Comparison of ENCODE assay signal across 8 cellular contexts in the genomic region with DNA sequence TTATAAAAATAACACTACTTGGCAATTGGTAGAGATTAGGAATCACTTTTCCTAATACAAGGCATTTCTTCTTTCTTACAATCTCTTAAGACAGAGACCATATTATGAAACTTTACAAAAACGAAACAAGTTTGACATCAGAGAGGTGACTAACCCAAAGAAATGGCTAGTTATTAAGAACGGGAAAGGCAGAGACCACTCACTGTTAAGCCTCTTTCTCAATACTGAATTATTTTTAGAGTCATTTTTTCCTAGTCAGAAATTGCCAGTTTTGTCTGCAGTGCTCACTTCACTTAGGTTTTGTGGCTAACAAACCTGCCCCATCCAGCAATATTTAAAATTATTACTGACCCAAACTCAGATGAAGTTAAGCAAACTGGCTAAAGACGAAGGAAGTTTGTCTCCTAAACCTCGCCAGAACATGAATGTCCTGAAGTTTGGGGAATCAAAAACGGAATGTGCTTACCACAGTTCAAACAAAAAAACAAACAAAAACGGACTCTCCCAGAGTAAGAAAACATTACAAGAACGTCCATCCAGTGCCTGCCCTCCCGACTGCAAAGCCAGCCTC. TPM values are rescaled to one million over a fixed set of nuclear protein-coding genes. Genes with fewer than 3 reads are reported as not detected.
DNase-seq lines count a peak whose midpoint lies in the region; ATAC-seq and TF ChIP-seq lines count a peak whose summit lies in the region.

No MANE protein-coding gene starts in this region.

- intact Hi-C loops in mammary epithelial cell (cut with micrococcal nuclease) (loop anchor here (2.0 kb wide), 2 partner anchors 97 to 167 kb away; a partner anchor contains a TSS), lower lobe of right lung (cut with DNase I) (no loop called here)

- dilution Hi-C loops in mammary epithelial cell (cut with HindIII; ENCODE audit: low sequenced_read_pairs): no loop called here

- BruUV-seq in mammary epithelial cell (replicated peaks; lab: Mats Ljungman, UMichigan): TSS peak; percentile 63

- no peaks in the 10 kb centered on the region for H3K9me3 ChIP-seq in mammary epithelial cell (replicated peaks; ENCODE audit: insufficient read depth, low read length)
- H3K9me3 ChIP-seq in lower lobe of right lung: no peaks in the 10 kb centered on the region
- no peaks in the 10 kb centered on the region for H3K9me3 ChIP-seq in tibial nerve

- H3K36me3 ChIP-seq in mammary epithelial cell (ENCODE audit: insufficient read depth, low read length): no peaks in the 10 kb centered on the region
- H3K36me3 ChIP-seq in lower lobe of right lung: no peaks in the 10 kb centered on the region
- H3K36me3 ChIP-seq in tibial nerve: no peaks in the 10 kb centered on the region

- peak overlapping the region; percentile 83 for H3K4me2 ChIP-seq in mammary epithelial cell (ENCODE audit: insufficient read depth, low read depth, low read length)

- peak; percentile 52 to 59 for ATAC-seq in activated CD4-positive, CD25-positive, alpha-beta regulatory T cell treated with anti-CD3 and anti-CD28 coated beads, Interleukin-2, amount 50 U/mL, for 24 hours
- ATAC-seq in HG02678 (IDR thresholded peaks at IDR 0.05; ENCODE audit: unreplicated experiment): peak; percentile 24
- ATAC-seq in lower lobe of right lung: peak in 1 of 2 donors; percentile 28

- no peak for DNase-seq in activated CD4-positive, CD25-positive, alpha-beta regulatory T cell treated with anti-CD3 and anti-CD28 coated beads, Interleukin-2, amount 50 U/mL, for 72 hours
- peak; percentile 69 to 89 for DNase-seq in NOMO-1 (lab: John Stamatoyannopoulos, UW; ENCODE audit: unreplicated experiment in 2 of 2)
- DNase-seq in mammary epithelial cell: peak; percentile 68
- peak; percentile 58 for DNase-seq in lower lobe of right lung
- DNase-seq in tibial nerve (ENCODE audit: low spot score in 2 of 2): no peak
- no peak for DNase-seq in NCI-H146 (lab: John Stamatoyannopoulos, UW)

- H3K4me1 ChIP-seq in mammary epithelial cell (ENCODE audit: insufficient read depth, low read length): peaks cover 7% of the 10 kb centered on the region
- peaks cover 48% of the 10 kb centered on the region for H3K4me1 ChIP-seq in lower lobe of right lung
- H3K4me1 ChIP-seq in tibial nerve: peaks cover 4 to 53% (median 18%) of the 10 kb centered on the region in 4 donors

- H3K9ac ChIP-seq in mammary epithelial cell (ENCODE audit: insufficient read depth, low read length): peak overlapping the region; percentile 99

- H3K4me3 ChIP-seq in mammary epithelial cell (replicated peaks in 1 of 3; ENCODE audit: insufficient read depth in 1 of 3, low read depth in 2 of 3, low read length in 3 of 3) (peak overlapping the region; percentile 67 to 96 (median 89)), lower lobe of right lung (peak overlapping the region; percentile 82), tibial nerve (peak overlapping the region; percentile 53 to 97 (median 90))

- H4K20me1 ChIP-seq in mammary epithelial cell (ENCODE audit: insufficient read depth, low read length): no peaks in the 10 kb centered on the region

- H3K27ac ChIP-seq in mammary epithelial cell (ENCODE audit: insufficient read depth, low read depth, low read length) (peak overlapping the region; percentile 99), lower lobe of right lung (peak overlapping the region; percentile 98), tibial nerve (peak overlapping the region; percentile 99 to 100 (median 100))

- CTCF ChIA-PET in mammary epithelial cell (lab: Charles Lee; ENCODE audit: low non-redundant PET): no interaction called here

- H3K79me2 ChIP-seq in mammary epithelial cell (ENCODE audit: insufficient read depth, low read length): peaks cover 25% of the 10 kb centered on the region

- TF ChIP-seq CTCF in mammary epithelial cell (conservative IDR thresholded peaks at IDR 0.05 in 1 of 2, IDR thresholded peaks at IDR 0.05 in 1 of 2; ENCODE audit: extremely low read depth in 1 of 2, insufficient read depth in 1 of 2, low read depth in 1 of 2, low read length in 2 of 2) (no peak), lower lobe of right lung (IDR thresholded peaks at IDR 0.05) (no peak), tibial nerve (IDR thresholded peaks at IDR 0.05) (no peak)

- under 1% methylated on average over 8 of the region's 8 CpGs for WGBS in mammary epithelial cell (ENCODE audit: low coverage, missing lambda C conversion rate)
- 0% methylated on average over 8 of the region's 8 CpGs for WGBS in tibial nerve, 2 donors

- in situ Hi-C loops in mammary epithelial cell (cut with MboI; ENCODE audit: low sequenced_read_pairs in 2 of 2): no loop called here

- TF ChIP-seq POLR2A in tibial nerve (IDR thresholded peaks at IDR 0.05): no peak

- H2AFZ ChIP-seq in mammary epithelial cell (ENCODE audit: low read depth, low read length): peak overlapping the region; percentile 86

- TF ChIP-seq EP300 in tibial nerve (IDR thresholded peaks at IDR 0.05): no peak

- H3K27me3 ChIP-seq in mammary epithelial cell (ENCODE audit: insufficient read depth, low read length) (no peaks in the 10 kb centered on the region), lower lobe of right lung (ENCODE audit: low read depth) (no peaks in the 10 kb centered on the region), tibial nerve (no peaks in the 10 kb centered on the region)

RNA-seq across cellular contexts. Expression of a gene that starts 1.3 kb away (rescaled TPM):
- total RNA-seq in mammary epithelial cell: 10 to 100 TPM in 1 of 2 donors, 1 to 10 TPM in 1; 6.1 to 12.2 TPM
- polyA plus RNA-seq in mammary epithelial cell: 1.6 TPM
- 15.8 TPM for polyA minus RNA-seq in mammary epithelial cell
- 34.4 TPM for total RNA-seq in lower lobe of right lung
- 100 to 1,000 TPM in 3 of 4 donors, 10 to 100 TPM in 1; 87.0 to 141 (median 111) TPM for total RNA-seq in tibial nerve

RNA-seq across cellular contexts. Expression of a gene that starts 55.3 kb away (rescaled TPM):
- total RNA-seq in mammary epithelial cell (under 1 TPM in 1 of 2 donors, not detected in 1; 0.50 TPM), lower lobe of right lung (45.4 TPM), tibial nerve (100 to 1,000 TPM in 2 of 4 donors, 10 to 100 TPM in 2; 45.3 to 167 (median 101) TPM)
- polyA plus RNA-seq in mammary epithelial cell: 0.03 TPM
- polyA minus RNA-seq in mammary epithelial cell: not detected

Comparison
In these comparisons a context has a peak if more than half of its experiments do, and no peak if none do; other contexts are left out.
1. DNase-seq: peak in NOMO-1 (2 of 2), mammary epithelial cell (single experiment) and lower lobe of right lung (single experiment); none in activated CD4-positive, CD25-positive, alpha-beta regulatory T cell treated with anti-CD3 and anti-CD28 coated beads, Interleukin-2, amount 50 U/mL, for 72 hours (single experiment), tibial nerve (0 of 2) and NCI-H146 (single experiment).
2. RNA of a gene that starts 55.3 kb away (total RNA-seq): 45.3 to 167 TPM in tibial nerve and 45.4 TPM in lower lobe of right lung (single experiment); 0.50 TPM in mammary epithelial cell; every median in the first group is over 10 times any median in the second.
3. Peak in every context shown above with its lines, with median percentiles within 50 percentile points of each other: H3K27ac ChIP-seq and H3K4me3 ChIP-seq.